Comparison of ENCODE assay signal across 21 cellular contexts in the genomic region with DNA sequence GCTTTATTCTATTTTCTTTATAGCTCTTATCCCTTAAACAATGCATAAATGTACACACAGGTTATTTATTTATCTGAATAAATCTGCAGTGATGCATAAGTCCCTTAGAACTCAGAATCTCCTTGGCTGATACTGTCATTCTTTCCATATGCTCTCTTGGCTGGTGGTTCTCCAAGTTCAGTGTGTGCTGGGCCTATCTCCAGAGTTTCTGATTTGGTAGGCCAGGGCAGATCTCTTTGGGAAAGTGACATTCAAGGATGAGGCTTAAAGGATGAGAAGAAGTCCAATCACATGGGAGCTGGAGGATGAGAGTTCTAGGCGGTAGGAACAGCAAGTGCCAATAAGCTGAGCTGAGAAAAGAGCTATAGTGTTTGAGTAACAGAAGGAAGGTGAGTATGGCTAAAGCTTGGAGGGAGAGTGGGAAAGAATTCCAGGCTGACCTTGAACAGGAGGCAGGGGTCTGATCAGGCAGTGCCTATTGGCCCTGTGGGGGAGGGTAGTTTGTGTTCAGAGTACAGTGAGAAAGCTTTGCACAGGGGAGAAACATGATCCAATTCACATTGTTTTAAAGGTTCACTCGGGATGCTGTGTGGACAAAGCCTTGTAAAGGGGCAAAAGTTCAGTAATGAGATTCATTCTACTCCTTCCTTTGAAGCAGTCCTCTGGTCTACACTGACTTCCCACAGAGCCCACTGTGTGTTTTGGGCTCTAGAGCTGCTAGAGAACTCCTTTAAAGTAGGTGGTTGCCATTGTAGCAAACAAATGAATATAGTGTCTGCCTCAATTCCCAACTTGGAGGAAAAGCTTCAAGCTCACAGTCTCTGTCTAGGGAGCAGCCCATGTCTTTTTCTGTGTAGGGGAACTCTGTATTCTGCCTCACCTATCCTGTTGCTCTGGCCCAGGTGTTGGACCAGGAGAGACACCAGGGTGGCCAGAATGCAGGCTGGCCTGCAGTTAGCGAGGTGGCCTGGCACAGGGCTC.
A peak's percentile ranks its signal among the peaks of the same experiment; 100 is the strongest.
DNase-seq lines count a peak whose midpoint lies in the region; ATAC-seq, FAIRE-seq and TF ChIP-seq lines count a peak whose summit lies in the region.
"Had no signal": no experiment of that assay in that cellular context is flagged by ENCODE, and none has a peak within 500 bp of the region (broad histone marks: within the 10 kb centered on the region; RNA-seq: fewer than 3 reads in every experiment).

No MANE protein-coding gene starts in this region.

- no peak overlapping the region for H3K4me3 ChIP-seq in right atrium auricular region
- no peak overlapping the region for H3K4me3 ChIP-seq in heart left ventricle
- H3K4me3 ChIP-seq: BLaER1 treated with 17β-estradiol and CSF1 and Interleukin-3, amounts not matched to agents 10 nM and 100 nM; GM23248 had no signal

- intact Hi-C loops in Right ventricle myocardium superior (cut with DNase I) (no loop called here), heart left ventricle (cut with DNase I) (no loop called here)

- H3K4me3 Mint-ChIP-seq in WTC11, result no peak overlapping the region
- H3K4me3 Mint-ChIP-seq: CD8-positive, alpha-beta T cell had no signal

- H3K27ac Mint-ChIP-seq in WTC11, result no peak overlapping the region
- H3K27ac Mint-ChIP-seq: CD8-positive, alpha-beta T cell had no signal

- no peaks in the 10 kb centered on the region for H3K9me3 Mint-ChIP-seq in WTC11
- H3K9me3 Mint-ChIP-seq: CD8-positive, alpha-beta T cell had no signal

- H3K4me1 ChIP-seq in right atrium auricular region, result peaks cover 0 to 13% of the 10 kb centered on the region in 2 donors
- peaks cover 0 to 15% (median 0%) of the 10 kb centered on the region in 12 donors for H3K4me1 ChIP-seq in heart left ventricle
- H3K4me1 ChIP-seq: BLaER1 treated with 17β-estradiol and CSF1 and Interleukin-3, amounts not matched to agents 10 nM and 100 nM had no signal

- H3K36me3 Mint-ChIP-seq in WTC11, result no peaks in the 10 kb centered on the region
- H3K36me3 Mint-ChIP-seq: CD8-positive, alpha-beta T cell had no signal

- peak; percentile 58 for ATAC-seq in Right ventricle myocardium superior (ENCODE audit: poor library complexity)
- ATAC-seq in WTC11, result peak; percentile 48
- ATAC-seq in heart left ventricle, result peak; percentile 30 to 74 (median 56)
- ATAC-seq: CD8-positive, alpha-beta T cell; PC-3 had no signal

- no peaks in the 10 kb centered on the region for H3K9me3 ChIP-seq in right atrium auricular region
- H3K9me3 ChIP-seq in heart left ventricle, result no peaks in the 10 kb centered on the region
- H3K9me3 ChIP-seq: BLaER1 treated with 17β-estradiol and CSF1 and Interleukin-3, amounts not matched to agents 10 nM and 100 nM had no signal

- POLR2A ChIA-PET in WTC11 (lab: Charles Lee), result interaction anchor here (0.6 kb wide), 1 partner anchor 25 kb away, joined by 4 read pairs; no protein-coding TSS in a partner anchor

- 61 to 76% (median 71%) methylated on average over 3 of the region's 3 CpGs for WGBS in heart left ventricle, 4 donors

- no peak for FAIRE-seq in GM12892 (lab: Jason Lieb, UNC)

- no peaks in the 10 kb centered on the region for H3K4me1 Mint-ChIP-seq in WTC11

- no peaks in the 10 kb centered on the region for H3K27me3 Mint-ChIP-seq in WTC11 (ENCODE audit: low read depth)

- H3K27me3 ChIP-seq in right atrium auricular region, result no peaks in the 10 kb centered on the region
- no peaks in the 10 kb centered on the region for H3K27me3 ChIP-seq in heart left ventricle
- H3K27me3 ChIP-seq: BLaER1 treated with 17β-estradiol and CSF1 and Interleukin-3, amounts not matched to agents 10 nM and 100 nM had no signal

- no peak for TF ChIP-seq CTCF in right atrium auricular region (IDR thresholded peaks at IDR 0.05)
- TF ChIP-seq CTCF in WTC11 (IDR thresholded peaks at IDR 0.05), result no peak
- no peak for TF ChIP-seq CTCF in heart left ventricle (IDR thresholded peaks at IDR 0.05)

- no peak for TF ChIP-seq POLR2A in heart left ventricle (IDR thresholded peaks at IDR 0.05)
- TF ChIP-seq POLR2A in GM12892 (IDR thresholded peaks at IDR 0.05; ENCODE audit: low read depth, low read length), result no peak

- DNase-seq in Right ventricle myocardium superior (no peak), right atrium auricular region (ENCODE audit: low spot score) (no peak), WTC11 (ENCODE audit: low spot score) (no peak), heart left ventricle (no peak), superior temporal gyrus (ENCODE audit: extremely low spot score) (peak; percentile 27), DMS153 treated with DMSO at 0.1 percent for 48 hours (lab: John Stamatoyannopoulos, UW; ENCODE audit: unreplicated experiment) (no peak), retina (no peak), GM12892 (ENCODE audit: insufficient read length) (no peak)
- DNase-seq: CD8-positive, alpha-beta T cell; DMS79 treated with DMSO at 0.1 percent for 48 hours; GM23248; HCEC 1CT; IMR-90; NCI-H1048; NCI-H1436; NCI-H2029 treated with DMSO at 0.1 percent for 48 hours; NCI-H510A; NCI-H774; PC-3; RPMI8226 had no signal

- no peaks in the 10 kb centered on the region for H3K36me3 ChIP-seq in right atrium auricular region
- no peaks in the 10 kb centered on the region for H3K36me3 ChIP-seq in heart left ventricle
- H3K36me3 ChIP-seq: BLaER1 treated with 17β-estradiol and CSF1 and Interleukin-3, amounts not matched to agents 10 nM and 100 nM had no signal

- no peak overlapping the region for H3K27ac ChIP-seq in right atrium auricular region
- no peak overlapping the region for H3K27ac ChIP-seq in heart left ventricle
- H3K27ac ChIP-seq: BLaER1 treated with 17β-estradiol and CSF1 and Interleukin-3, amounts not matched to agents 10 nM and 100 nM; GM23248 had no signal

- CTCF ChIA-PET in WTC11 (lab: Charles Lee), result interaction anchor here (0.6 kb wide), 1 partner anchor 591 kb away, joined by 5 read pairs; no protein-coding TSS in a partner anchor

TF ChIP-seq in WTC11, 78 proteins besides CTCF, POLR2A, EP300 and RAD21:
- TF ChIP-seq GABPB1 (CRISPR knock-in tag; IDR thresholded peaks at IDR 0.05), result peak; percentile 16; the same call in 1 of the 2 replicates
- TF ChIP-seq, protein P1, sequence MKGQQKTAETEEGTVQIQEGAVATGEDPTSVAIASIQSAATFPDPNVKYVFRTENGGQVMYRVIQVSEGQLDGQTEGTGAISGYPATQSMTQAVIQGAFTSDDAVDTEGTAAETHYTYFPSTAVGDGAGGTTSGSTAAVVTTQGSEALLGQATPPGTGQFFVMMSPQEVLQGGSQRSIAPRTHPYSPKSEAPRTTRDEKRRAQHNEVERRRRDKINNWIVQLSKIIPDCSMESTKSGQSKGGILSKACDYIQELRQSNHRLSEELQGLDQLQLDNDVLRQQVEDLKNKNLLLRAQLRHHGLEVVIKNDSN (CRISPR knock-in tag; IDR thresholded peaks at IDR 0.05), result no peak
